ENCODE assay signal across 8 cellular contexts in genomic region chr17:64020068-64020766, GRCh38.
DNase-seq lines count a peak whose midpoint lies in the region; ATAC-seq and TF ChIP-seq lines count a peak whose summit lies in the region.

Gene ICAM2 (minus strand): TSS chr17:64020633. CDS start chr17:64006691, 13,942 bp downstream.

- peak; percentile 80 for DNase-seq in activated naive CD4-positive, alpha-beta T cell treated with anti-CD3 and anti-CD28 coated beads, Interleukin-2, amount 50 U/mL, for 16 hours
- DNase-seq in kidney tubule cell (ENCODE audit: low spot score), result peak; percentile 48
- peak; percentile 59 to 78 (median 70) for DNase-seq in stimulated activated CD4-positive, alpha-beta T cell treated with anti-CD3 and anti-CD28 coated beads, TNF-alpha, amount 100 ng/mL, for 1 hour (ENCODE audit: low read depth in 3 of 3, low spot score in 1 of 3)
- DNase-seq in COLO829 (ENCODE audit: low spot score), result no peak
- DNase-seq in NCI-H2171 (lab: John Stamatoyannopoulos, UW), result no peak

- peak; percentile 49 for ATAC-seq in GM18520 (IDR thresholded peaks at IDR 0.05; ENCODE audit: unreplicated experiment)
- ATAC-seq in HG02970 (IDR thresholded peaks at IDR 0.05; ENCODE audit: low FRiP score, unreplicated experiment), result peak; percentile 53

- peak; percentile 93 for TF ChIP-seq POLR2A in Raji (IDR thresholded peaks at IDR 0.05; ENCODE audit: insufficient read depth, low read depth, low read length)

Comparison
In these comparisons a context has a peak if more than half of its experiments do, and no peak if none do; other contexts are left out.
1. DNase-seq: peak in activated naive CD4-positive, alpha-beta T cell treated with anti-CD3 and anti-CD28 coated beads, Interleukin-2, amount 50 U/mL, for 16 hours (single experiment), kidney tubule cell (single experiment) and stimulated activated CD4-positive, alpha-beta T cell treated with anti-CD3 and anti-CD28 coated beads, TNF-alpha, amount 100 ng/mL, for 1 hour (3 of 3); none in COLO829 (single experiment) and NCI-H2171 (single experiment).